ENCODE assay signal across 17 cellular contexts in genomic region chr3:119360046-119360445, GRCh38.
DNase-seq lines count a peak whose midpoint lies in the region; ATAC-seq and TF ChIP-seq lines count a peak whose summit lies in the region.
"Had no signal": no experiment of that assay in that cellular context is flagged by ENCODE, and none has a peak within 500 bp of the region (broad histone marks: within the 10 kb centered on the region; RNA-seq: fewer than 3 reads in every experiment).

No MANE protein-coding gene starts in this region.

- H2BK120ac ChIP-seq in mesendoderm (ENCODE audit: low read depth, low read length) = peak overlapping the region; percentile 95

- ATAC-seq in HG02840 (IDR thresholded peaks at IDR 0.05; ENCODE audit: low FRiP score, unreplicated experiment) = peak; percentile 14
- ATAC-seq: body of pancreas had no signal

- H3K27me3 ChIP-seq in Caco-2 (replicated peaks; ENCODE audit: control insufficient read depth, insufficient read depth, low read length) = no peaks in the 10 kb centered on the region
- no peaks in the 10 kb centered on the region for H3K27me3 ChIP-seq in mesendoderm (ENCODE audit: insufficient read depth, low read length, poor library complexity)
- no peaks in the 10 kb centered on the region for H3K27me3 ChIP-seq in WERI-Rb-1 (ENCODE audit: insufficient read depth, low read depth, severe bottlenecking)
- H3K27me3 ChIP-seq: body of pancreas, dorsolateral prefrontal cortex, transverse colon had no signal

- H3K9me3 Mint-ChIP-seq in Caco-2 (ENCODE audit: unreplicated experiment) = no peaks in the 10 kb centered on the region

- no peaks in the 10 kb centered on the region for H3K79me1 ChIP-seq in mesendoderm (ENCODE audit: low read length)

- peak overlapping the region; percentile 82 for H3K56ac ChIP-seq in mesendoderm (ENCODE audit: low read length)

- H2BK15ac ChIP-seq in mesendoderm (replicated peaks; ENCODE audit: low read depth) = peak overlapping the region; percentile 21

- no peak overlapping the region for H3K4me3 ChIP-seq in Caco-2 (ENCODE audit: low read depth, low read length)
- no peak overlapping the region for H3K4me3 ChIP-seq in mesendoderm (ENCODE audit: low read length)
- no peak overlapping the region for H3K4me3 ChIP-seq in WERI-Rb-1 (ENCODE audit: low read depth, low read length)
- H3K4me3 ChIP-seq: body of pancreas, dorsolateral prefrontal cortex, transverse colon had no signal

- H3K4me1 Mint-ChIP-seq in Caco-2 (ENCODE audit: low read depth, unreplicated experiment) = peaks cover 18% of the 10 kb centered on the region

- DNase-seq in Caco-2 = no peak
- DNase-seq in amniotic epithelial cell (ENCODE audit: low read depth) = peak; percentile 22
- no peak for DNase-seq in mesendoderm
- DNase-seq in nucleus accumbens (lab: John Stamatoyannopoulos, UW) = no peak
- DNase-seq in NCI-H146 (lab: John Stamatoyannopoulos, UW) = no peak
- no peak for DNase-seq in NCI-H82 treated with DMSO at 0.1 percent for 48 hours (lab: John Stamatoyannopoulos, UW; ENCODE audit: unreplicated experiment)
- DNase-seq in WERI-Rb-1 = no peak
- DNase-seq: activated gamma-delta T cell; body of pancreas; Calu3; dorsolateral prefrontal cortex; NCI-H2029 treated with DMSO at 0.1 percent for 48 hours; NCI-H69; stimulated activated CD4-positive, alpha-beta T cell treated with anti-CD3 and anti-CD28 coated beads, Interleukin-4, amount 100 ng/mL, for 24 hours; transverse colon had no signal

- H3K18ac ChIP-seq in mesendoderm (ENCODE audit: low read length) = peak overlapping the region; percentile 44

- POLR2A ChIA-PET in Caco-2 (lab: Charles Lee) = no interaction called here

- H3K9ac ChIP-seq in mesendoderm (ENCODE audit: low read length) = peak overlapping the region; percentile 7

- no peak overlapping the region for H3K4me3 Mint-ChIP-seq in Caco-2 (ENCODE audit: unreplicated experiment)

- H3K27ac Mint-ChIP-seq in Caco-2 (ENCODE audit: unreplicated experiment) = peak overlapping the region; percentile 19

- BruUV-seq in Caco-2 (replicated peaks; lab: Mats Ljungman, UMichigan) = no TSS peak

- CTCF ChIA-PET in Caco-2 (lab: Charles Lee) = no interaction called here

- peak overlapping the region; percentile 61 for H2BK5ac ChIP-seq in mesendoderm (ENCODE audit: low read length)

- H3K4me1 ChIP-seq in Caco-2 = no peaks in the 10 kb centered on the region
- peaks cover 21% of the 10 kb centered on the region for H3K4me1 ChIP-seq in mesendoderm (ENCODE audit: control insufficient read depth, low read depth, low read length)
- H3K4me1 ChIP-seq: body of pancreas had no signal

- peak overlapping the region; percentile 53 for H2AK5ac ChIP-seq in mesendoderm (ENCODE audit: low read length)

- no peak overlapping the region for H4K5ac ChIP-seq in mesendoderm (ENCODE audit: low read length)

- H3K9me3 ChIP-seq in Caco-2 = no peaks in the 10 kb centered on the region
- no peaks in the 10 kb centered on the region for H3K9me3 ChIP-seq in WERI-Rb-1 (ENCODE audit: severe bottlenecking)
- H3K9me3 ChIP-seq: body of pancreas, transverse colon had no signal

- intact Hi-C loops in Caco-2 (cut with micrococcal nuclease; ENCODE audit: unreplicated experiment) = no loop called here

- H3K27ac ChIP-seq in mesendoderm (ENCODE audit: low read depth, low read length) (peak overlapping the region; percentile 67), WERI-Rb-1 (no peak overlapping the region)
- H3K27ac ChIP-seq: body of pancreas, dorsolateral prefrontal cortex, transverse colon, VCaP had no signal

- H4K8ac ChIP-seq in mesendoderm (ENCODE audit: low read depth, low read length) = no peak overlapping the region

- H3K27me3 Mint-ChIP-seq in Caco-2 (ENCODE audit: insufficient read depth, unreplicated experiment) = no peaks in the 10 kb centered on the region

- no peak overlapping the region for H3K23ac ChIP-seq in mesendoderm (ENCODE audit: low read length)

- TF ChIP-seq CTCF in Caco-2 (IDR thresholded peaks at IDR 0.05; ENCODE audit: insufficient read depth in 1 of 2, low read depth in 1 of 2, low read length in 1 of 2, severe bottlenecking in 1 of 2, unreplicated experiment in 1 of 2) (no peak), WERI-Rb-1 (IDR thresholded peaks at IDR 0.05; ENCODE audit: low read depth, low read length) (no peak)

- H3K4ac ChIP-seq in mesendoderm (ENCODE audit: low read depth, low read length) = peak overlapping the region; percentile 42

- WGBS in mesendoderm (ENCODE audit: extremely low coverage, insufficient coverage, low lambda C conversion rate) = no CpG with 5 or more reads among the region's 5 CpGs

- no peaks in the 10 kb centered on the region for H3K79me2 ChIP-seq in mesendoderm (ENCODE audit: control insufficient read depth, insufficient read depth, low read length)

- H3K4me2 ChIP-seq in mesendoderm (ENCODE audit: low read length) = no peak overlapping the region

- no peaks in the 10 kb centered on the region for H3K36me3 ChIP-seq in Caco-2 (ENCODE audit: control insufficient read depth, insufficient read depth, low read length)
- H3K36me3 ChIP-seq in mesendoderm (ENCODE audit: control insufficient read depth, insufficient read depth, low read length) = no peaks in the 10 kb centered on the region
- no peaks in the 10 kb centered on the region for H3K36me3 ChIP-seq in WERI-Rb-1
- H3K36me3 ChIP-seq: transverse colon had no signal

- no peaks in the 10 kb centered on the region for H3K36me3 Mint-ChIP-seq in Caco-2 (ENCODE audit: insufficient read depth, unreplicated experiment)
